ENCODE assay signal across 14 cellular contexts in genomic region chr12:53977596-53978464, GRCh38. TPM values are rescaled to one million over a fixed set of nuclear protein-coding genes. Genes with fewer than 3 reads are reported as not detected.
DNase-seq lines count a peak whose midpoint lies in the region; ATAC-seq and TF ChIP-seq lines count a peak whose summit lies in the region.
"Had no signal": no experiment of that assay in that cellular context is flagged by ENCODE, and none has a peak within 500 bp of the region (broad histone marks: within the 10 kb centered on the region; RNA-seq: fewer than 3 reads in every experiment).

No MANE protein-coding gene starts in this region.

- CTCF ChIA-PET in Panc1 (lab: Charles Lee), result no interaction called here

- no peak for DNase-seq in DND-41
- DNase-seq in Panc1 (ENCODE audit: low read depth, low spot score), result no peak
- DNase-seq in GM10266 (ENCODE audit: extremely low spot score), result no peak
- DNase-seq: NCI-H1092 treated with DMSO at 0.1 percent for 48 hours; stimulated activated naive B cell treated with anti-CD40 and anti-IgM and Interleukin-4, amounts not matched to agents 10 μg/mL and 1 μg/mL and 100 μg/mL, for 72 hours had no signal

- H4K20me1 ChIP-seq in DND-41 (ENCODE audit: insufficient read depth, low read length), result no peaks in the 10 kb centered on the region

- H3K27me3 ChIP-seq in DND-41 (ENCODE audit: insufficient read depth, low read length, poor library complexity), result peaks cover 53% of the 10 kb centered on the region
- no peaks in the 10 kb centered on the region for H3K27me3 ChIP-seq in Panc1 (ENCODE audit: control insufficient read depth, insufficient read depth, low read length)

- no peaks in the 10 kb centered on the region for H3K36me3 Mint-ChIP-seq in nephron (ENCODE audit: low read depth)
- H3K36me3 Mint-ChIP-seq: neural progenitor cell had no signal

- H2AFZ ChIP-seq in DND-41 (ENCODE audit: low read depth, low read length), result peak overlapping the region; percentile 21; the same call in 1 of the 2 replicates
- H2AFZ ChIP-seq: neural progenitor cell had no signal

- POLR2A ChIA-PET in Panc1 (lab: Charles Lee), result interaction anchor here (0.6 kb wide), 2 partner anchors 39 to 172 kb away, joined by 6 to 9 read pairs; partner anchors contain the start of gene HOXC13

- in situ Hi-C loops in Panc1 (cut with HindIII; ENCODE audit: low pct_unique_long_range_greater_than_20kb, low sequenced_read_pairs), result no loop called here

- peaks cover 100% of the 10 kb centered on the region for H3K27me3 Mint-ChIP-seq in nephron (ENCODE audit: low read depth)

- H3K4me3 Mint-ChIP-seq in nephron, result peak overlapping the region in 2 of 3 experiments; percentile 28 to 96
- H3K4me3 Mint-ChIP-seq: neural progenitor cell; stimulated activated naive B cell treated with anti-CD40 and anti-IgM and Interleukin-4, amounts not matched to agents 10 μg/mL and 1 μg/mL and 100 μg/mL, for 72 hours had no signal

- peak overlapping the region; percentile 39 to 100 (median 97) for H3K27ac Mint-ChIP-seq in nephron
- H3K27ac Mint-ChIP-seq: neural progenitor cell; stimulated activated naive B cell treated with anti-CD40 and anti-IgM and Interleukin-4, amounts not matched to agents 10 μg/mL and 1 μg/mL and 100 μg/mL, for 72 hours had no signal

- ATAC-seq in DND-41 (ENCODE audit: insufficient read depth, low read depth) (no peak), Panc1 (no peak), HG03469 (IDR thresholded peaks at IDR 0.05; ENCODE audit: unreplicated experiment) (no peak), esophagus mucosa (no peak)
- ATAC-seq: right cardiac atrium; stimulated activated naive B cell treated with anti-CD40 and anti-IgM and Interleukin-4, amounts not matched to agents 10 μg/mL and 1 μg/mL and 100 μg/mL, for 72 hours had no signal

- no peak overlapping the region for H3K4me3 ChIP-seq in DND-41 (ENCODE audit: low read depth in 1 of 2, low read length in 2 of 2)
- peak overlapping the region; percentile 1 to 85; a peak in 3 of 4 replicates for H3K4me3 ChIP-seq in Panc1 (ENCODE audit: low read depth in 2 of 2, low read length in 2 of 2)
- H3K4me3 ChIP-seq: BLaER1, neural progenitor cell had no signal

- H3K9me3 ChIP-seq in DND-41 (ENCODE audit: insufficient read depth, low read length, severe bottlenecking) (no peaks in the 10 kb centered on the region), Panc1 (ENCODE audit: control insufficient read depth, insufficient read depth, low read depth, low read length) (no peaks in the 10 kb centered on the region)

- no peaks in the 10 kb centered on the region for H3K9me3 Mint-ChIP-seq in nephron

- H3K27ac ChIP-seq in DND-41 (ENCODE audit: low read length), result no peak overlapping the region
- peak overlapping the region; percentile 100 for H3K27ac ChIP-seq in Panc1 (ENCODE audit: low read length)
- H3K27ac ChIP-seq: BLaER1, neural progenitor cell had no signal

- H3K79me2 ChIP-seq in DND-41 (ENCODE audit: insufficient read depth, low read length), result no peaks in the 10 kb centered on the region

- intact Hi-C loops in Panc1 (cut with micrococcal nuclease; ENCODE audit: unreplicated experiment), result no loop called here

- H3K4me1 Mint-ChIP-seq in nephron, result peaks cover 33% of the 10 kb centered on the region
- H3K4me1 Mint-ChIP-seq: neural progenitor cell had no signal

- peak overlapping the region; percentile 34 for H3K4me2 ChIP-seq in DND-41 (ENCODE audit: insufficient read depth, low read length)
- H3K4me2 ChIP-seq: BLaER1, neural progenitor cell had no signal

- no TSS peak for BruUV-seq in Panc1 (replicated peaks; lab: Mats Ljungman, UMichigan)

- H3K9ac ChIP-seq in DND-41 (ENCODE audit: low read depth, low read length), result no peak overlapping the region
- H3K9ac ChIP-seq: BLaER1, neural progenitor cell had no signal

- peaks cover 5% of the 10 kb centered on the region for H3K4me1 ChIP-seq in DND-41 (ENCODE audit: insufficient read depth, low read length)
- peaks cover 56% of the 10 kb centered on the region for H3K4me1 ChIP-seq in Panc1 (ENCODE audit: control insufficient read depth, insufficient read depth, low read length)
- H3K4me1 ChIP-seq: BLaER1, neural progenitor cell had no signal

- no peak for TF ChIP-seq CTCF in DND-41 (IDR thresholded peaks at IDR 0.05; ENCODE audit: borderline replicate concordance, extremely low read depth, low read length, poor library complexity, severe bottlenecking)
- no peak for TF ChIP-seq CTCF in Panc1 (IDR thresholded peaks at IDR 0.05)
- no peak for TF ChIP-seq CTCF in nephron (IDR thresholded peaks at IDR 0.05; ENCODE audit: unreplicated experiment in 3 of 3)
- TF ChIP-seq CTCF in GM10266 (IDR thresholded peaks at IDR 0.05; ENCODE audit: control insufficient read depth, insufficient read depth, low read depth, missing control alignments), result no peak

- H3K36me3 ChIP-seq in DND-41 (ENCODE audit: insufficient read depth, low read length) (no peaks in the 10 kb centered on the region), Panc1 (ENCODE audit: control insufficient read depth, insufficient read depth, low read length) (no peaks in the 10 kb centered on the region)
- H3K36me3 ChIP-seq: BLaER1, neural progenitor cell had no signal

RNA-seq across cellular contexts. Expression of gene HOTAIR, which starts 3.1 kb away (rescaled TPM):
- 31.7 TPM for total RNA-seq in Panc1 (2021; ENCODE audit: unreplicated experiment)
- 25.6 TPM for polyA plus RNA-seq in Panc1 (2012; ENCODE audit: insufficient read length)
- total RNA-seq in esophagus mucosa, result not detected
- total RNA-seq: dermis microvascular lymphatic vessel endothelial cell, lung microvascular endothelial cell, right cardiac atrium had no signal
- polyA plus RNA-seq: right cardiac atrium had no signal

RNA-seq across cellular contexts. Expression of gene HOXC11, which starts 4.9 kb away (rescaled TPM):
- total RNA-seq in Panc1 (2021; ENCODE audit: unreplicated experiment) (17.0 TPM), esophagus mucosa (0.08 TPM)
- polyA plus RNA-seq in Panc1 (2012; ENCODE audit: insufficient read length), result 19.6 TPM
- total RNA-seq: dermis microvascular lymphatic vessel endothelial cell, lung microvascular endothelial cell, right cardiac atrium had no signal
- polyA plus RNA-seq: right cardiac atrium had no signal

RNA-seq across cellular contexts. Expression of gene HOXC10, which starts 7.1 kb away (rescaled TPM):
- total RNA-seq in Panc1 (2021; ENCODE audit: unreplicated experiment), result 154 TPM
- polyA plus RNA-seq in Panc1 (2012; ENCODE audit: insufficient read length), result 178 TPM
- 0.64 TPM for total RNA-seq in esophagus mucosa
- total RNA-seq: dermis microvascular lymphatic vessel endothelial cell, lung microvascular endothelial cell, right cardiac atrium had no signal
- polyA plus RNA-seq: right cardiac atrium had no signal

RNA-seq across cellular contexts. Expression of gene HOXC9, which starts 22.1 kb away (rescaled TPM):
- total RNA-seq in Panc1 (2021; ENCODE audit: unreplicated experiment) (37.2 TPM), esophagus mucosa (1.2 TPM)
- 41.2 TPM for polyA plus RNA-seq in Panc1 (2012; ENCODE audit: insufficient read length)
- total RNA-seq: lung microvascular endothelial cell had no signal
- polyA plus RNA-seq: right cardiac atrium had no signal

RNA-seq across cellular contexts. Expression of gene HOXC12, which starts 23.1 kb away (rescaled TPM):
- total RNA-seq in Panc1 (2021; ENCODE audit: unreplicated experiment) (5.1 TPM), esophagus mucosa (not detected)
- polyA plus RNA-seq in Panc1 (2012; ENCODE audit: insufficient read length), result 15.1 TPM
- total RNA-seq: dermis microvascular lymphatic vessel endothelial cell, lung microvascular endothelial cell, right cardiac atrium, urinary bladder had no signal
- polyA plus RNA-seq: right cardiac atrium had no signal

Comparison
In these comparisons a context has a peak if more than half of its experiments do, and no peak if none do; other contexts are left out.
1. H3K4me3 ChIP-seq: peak in Panc1 (2 of 2); none in DND-41 (0 of 2).
2. RNA of gene HOTAIR, which starts 3.1 kb away (total RNA-seq): 31.7 TPM in Panc1 (single experiment); not detected in esophagus mucosa (single experiment); every median in the first group is over 10 times any median in the second.
3. RNA of gene HOXC11, which starts 4.9 kb away (total RNA-seq): 17.0 TPM in Panc1 (single experiment); 0.08 TPM in esophagus mucosa (single experiment); every median in the first group is over 10 times any median in the second.
4. RNA of gene HOXC10, which starts 7.1 kb away (total RNA-seq): 154 TPM in Panc1 (single experiment); 0.64 TPM in esophagus mucosa (single experiment); every median in the first group is over 10 times any median in the second.